In the genomic region with DNA sequence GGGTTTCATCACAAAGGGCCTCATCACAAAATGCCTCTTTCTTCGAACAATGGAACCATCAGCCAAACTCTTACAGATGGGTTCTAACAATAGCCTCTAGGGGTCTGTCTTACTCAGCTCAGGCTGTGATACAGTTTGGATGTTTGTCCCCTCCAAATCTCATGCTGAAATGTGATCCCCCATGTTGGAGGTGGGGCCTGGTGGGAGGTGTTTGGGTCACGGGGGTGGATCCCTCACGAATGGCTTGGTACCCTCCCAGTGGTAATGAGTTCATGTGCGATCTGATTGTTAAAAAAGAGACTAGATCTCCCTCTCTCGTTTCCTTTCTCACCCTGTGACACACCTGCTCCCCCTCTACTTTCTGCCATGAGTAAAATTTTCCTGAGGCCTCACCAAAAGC, we compare ENCODE assay signal across 15 cellular contexts. TPM values are rescaled to one million over a fixed set of nuclear protein-coding genes. Genes with fewer than 3 reads are reported as not detected.
DNase-seq lines count a peak whose midpoint lies in the region; ATAC-seq and TF ChIP-seq lines count a peak whose summit lies in the region.
"Had no signal": no experiment of that assay in that cellular context is flagged by ENCODE, and none has a peak within 500 bp of the region (broad histone marks: within the 10 kb centered on the region; RNA-seq: fewer than 3 reads in every experiment).

No MANE protein-coding gene starts in this region.

- H3K4me1 Mint-ChIP-seq in activated CD4-positive, alpha-beta T cell treated with anti-CD3 and anti-CD28 coated beads, Interleukin-2, amount 10 ng/mL, durations not matched to agents 24 days and 14 days: peaks cover 12% of the 10 kb centered on the region
- peaks cover 15% of the 10 kb centered on the region for H3K4me1 Mint-ChIP-seq in WTC11

- H3K4me1 ChIP-seq in foreskin keratinocyte: no peaks in the 10 kb centered on the region

- ATAC-seq in WTC11: peak; percentile 98
- ATAC-seq in foreskin keratinocyte: no peak
- ATAC-seq in GM19452 (IDR thresholded peaks at IDR 0.05; ENCODE audit: unreplicated experiment): no peak
- no peak for ATAC-seq in HG03354 (IDR thresholded peaks at IDR 0.05; ENCODE audit: poor library complexity, severe bottlenecking, unreplicated experiment)

- no peak overlapping the region for H3K4me3 Mint-ChIP-seq in activated CD4-positive, alpha-beta T cell treated with anti-CD3 and anti-CD28 coated beads, Interleukin-2, amount 10 ng/mL, durations not matched to agents 24 days and 14 days
- H3K4me3 Mint-ChIP-seq in WTC11: no peak overlapping the region

- no peak overlapping the region for H3K27ac ChIP-seq in foreskin keratinocyte
- H3K27ac ChIP-seq: KMS-11, WERI-Rb-1 had no signal

- H3K36me3 Mint-ChIP-seq in activated CD4-positive, alpha-beta T cell treated with anti-CD3 and anti-CD28 coated beads, Interleukin-2, amount 10 ng/mL, durations not matched to agents 24 days and 14 days (ENCODE audit: low read depth): no peaks in the 10 kb centered on the region
- no peaks in the 10 kb centered on the region for H3K36me3 Mint-ChIP-seq in WTC11

- intact Hi-C loops in activated CD4-positive, alpha-beta T cell treated with anti-CD3 and anti-CD28 coated beads, Interleukin-2, amount 10 ng/mL, durations not matched to agents 24 days and 14 days (cut with micrococcal nuclease): no loop called here

- no peaks in the 10 kb centered on the region for H3K27me3 Mint-ChIP-seq in activated CD4-positive, alpha-beta T cell treated with anti-CD3 and anti-CD28 coated beads, Interleukin-2, amount 10 ng/mL, durations not matched to agents 24 days and 14 days
- H3K27me3 Mint-ChIP-seq in WTC11 (ENCODE audit: low read depth): no peaks in the 10 kb centered on the region; the same call in 1 of the 2 replicates

- peak overlapping the region; percentile 16 for H3K27ac Mint-ChIP-seq in activated CD4-positive, alpha-beta T cell treated with anti-CD3 and anti-CD28 coated beads, Interleukin-2, amount 10 ng/mL, durations not matched to agents 24 days and 14 days
- peak overlapping the region; percentile 71 for H3K27ac Mint-ChIP-seq in WTC11

- in situ Hi-C loops in G401 (cut with HindIII; ENCODE audit: low sequenced_read_pairs): no loop called here

- peaks cover 12% of the 10 kb centered on the region for H3K9me3 Mint-ChIP-seq in activated CD4-positive, alpha-beta T cell treated with anti-CD3 and anti-CD28 coated beads, Interleukin-2, amount 10 ng/mL, durations not matched to agents 24 days and 14 days
- H3K9me3 Mint-ChIP-seq in WTC11: peaks cover 9% of the 10 kb centered on the region

- DNase-seq in activated CD4-positive, alpha-beta T cell treated with anti-CD3 and anti-CD28 coated beads, Interleukin-2, amount 10 ng/mL, durations not matched to agents 24 days and 14 days: no peak
- DNase-seq in activated CD4-positive, alpha-beta T cell treated with anti-CD3 and anti-CD28 coated beads, Interleukin-2, amount 50 U/mL, for 4 hours: no peak
- DNase-seq in WTC11 (ENCODE audit: low spot score) (peak; percentile 54), foreskin keratinocyte (no peak), G401 (ENCODE audit: low spot score) (no peak)
- DNase-seq in stimulated activated CD8-positive, alpha-beta memory T cell treated with anti-CD3 and anti-CD28 coated beads, Interleukin-2, amount 100 ng/mL, for 48 hours (ENCODE audit: low read depth in 2 of 2): peak; percentile 23 to 49
- DNase-seq: effector memory CD4-positive, alpha-beta T cell; NCI-H446; occipital lobe; SHP77 treated with DMSO at 0.1 percent for 48 hours; trophoblast cell; WERI-Rb-1 had no signal

- CTCF ChIA-PET in WTC11 (lab: Charles Lee): interaction anchor here (0.9 to 1.6 kb wide), 4 partner anchors 9 to 114 kb away, joined by 3 to 5 read pairs (median 4); no protein-coding TSS in a partner anchor

- POLR2A ChIA-PET in WTC11 (lab: Charles Lee): no interaction called here

- TF ChIP-seq CTCF in WTC11 (IDR thresholded peaks at IDR 0.05) (no peak), foreskin keratinocyte (conservative IDR thresholded peaks at IDR 0.05) (peak; percentile 13)

- no peaks in the 10 kb centered on the region for H3K27me3 ChIP-seq in foreskin keratinocyte

TF ChIP-seq in WTC11, 78 proteins besides CTCF, POLR2A, EP300 and RAD21:
- peak; percentile 35; the same call in 1 of the 2 replicates for TF ChIP-seq SP1 (CRISPR knock-in tag; conservative IDR thresholded peaks at IDR 0.05)
- no peak for TF ChIP-seq FOXP1 (CRISPR knock-in tag; IDR thresholded peaks at IDR 0.05; ENCODE audit: borderline replicate concordance)
- TF ChIP-seq, protein P1, sequence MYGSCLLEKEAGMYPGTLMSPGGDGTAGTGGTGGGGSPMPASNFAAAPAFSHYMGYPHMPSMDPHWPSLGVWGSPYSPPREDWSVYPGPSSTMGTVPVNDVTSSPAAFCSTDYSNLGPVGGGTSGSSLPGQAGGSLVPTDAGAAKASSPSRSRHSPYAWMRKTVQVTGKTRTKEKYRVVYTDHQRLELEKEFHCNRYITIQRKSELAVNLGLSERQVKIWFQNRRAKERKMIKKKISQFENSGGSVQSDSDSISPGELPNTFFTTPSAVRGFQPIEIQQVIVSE (CRISPR knock-in tag; IDR thresholded peaks at IDR 0.05; ENCODE audit: borderline replicate concordance): no peak
- no peak for TF ChIP-seq ZNF219 (CRISPR knock-in tag; IDR thresholded peaks at IDR 0.05; ENCODE audit: borderline replicate concordance)
- TF ChIP-seq, protein P2, sequence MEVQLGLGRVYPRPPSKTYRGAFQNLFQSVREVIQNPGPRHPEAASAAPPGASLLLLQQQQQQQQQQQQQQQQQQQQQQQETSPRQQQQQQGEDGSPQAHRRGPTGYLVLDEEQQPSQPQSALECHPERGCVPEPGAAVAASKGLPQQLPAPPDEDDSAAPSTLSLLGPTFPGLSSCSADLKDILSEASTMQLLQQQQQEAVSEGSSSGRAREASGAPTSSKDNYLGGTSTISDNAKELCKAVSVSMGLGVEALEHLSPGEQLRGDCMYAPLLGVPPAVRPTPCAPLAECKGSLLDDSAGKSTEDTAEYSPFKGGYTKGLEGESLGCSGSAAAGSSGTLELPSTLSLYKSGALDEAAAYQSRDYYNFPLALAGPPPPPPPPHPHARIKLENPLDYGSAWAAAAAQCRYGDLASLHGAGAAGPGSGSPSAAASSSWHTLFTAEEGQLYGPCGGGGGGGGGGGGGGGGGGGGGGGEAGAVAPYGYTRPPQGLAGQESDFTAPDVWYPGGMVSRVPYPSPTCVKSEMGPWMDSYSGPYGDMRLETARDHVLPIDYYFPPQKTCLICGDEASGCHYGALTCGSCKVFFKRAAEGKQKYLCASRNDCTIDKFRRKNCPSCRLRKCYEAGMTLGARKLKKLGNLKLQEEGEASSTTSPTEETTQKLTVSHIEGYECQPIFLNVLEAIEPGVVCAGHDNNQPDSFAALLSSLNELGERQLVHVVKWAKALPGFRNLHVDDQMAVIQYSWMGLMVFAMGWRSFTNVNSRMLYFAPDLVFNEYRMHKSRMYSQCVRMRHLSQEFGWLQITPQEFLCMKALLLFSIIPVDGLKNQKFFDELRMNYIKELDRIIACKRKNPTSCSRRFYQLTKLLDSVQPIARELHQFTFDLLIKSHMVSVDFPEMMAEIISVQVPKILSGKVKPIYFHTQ (CRISPR knock-in tag; IDR thresholded peaks at IDR 0.05): no peak
- TF ChIP-seq, protein P3, sequence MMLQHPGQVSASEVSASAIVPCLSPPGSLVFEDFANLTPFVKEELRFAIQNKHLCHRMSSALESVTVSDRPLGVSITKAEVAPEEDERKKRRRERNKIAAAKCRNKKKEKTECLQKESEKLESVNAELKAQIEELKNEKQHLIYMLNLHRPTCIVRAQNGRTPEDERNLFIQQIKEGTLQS (CRISPR knock-in tag; conservative IDR thresholded peaks at IDR 0.05): no peak

RNA-seq across cellular contexts. Expression of a gene that starts 47.9 kb away (rescaled TPM):
- total RNA-seq in activated CD4-positive, alpha-beta T cell treated with anti-CD3 and anti-CD28 coated beads, Interleukin-2, amount 10 ng/mL, durations not matched to agents 24 days and 14 days: 0.80 and 0.93 TPM in 2 replicates
- total RNA-seq in WTC11 (2021) (not detected in 3 replicates), foreskin keratinocyte (not detected in 2 replicates)
- not detected in 2 replicates for polyA plus RNA-seq in foreskin keratinocyte
- not detected in 2 replicates for total RNA-seq in G401 (2014; rRNA removed; shearing (Covaris generic))

Comparison
In these comparisons a context has a peak if more than half of its experiments do, and no peak if none do; other contexts are left out.
1. DNase-seq: peak in WTC11 (single experiment) and stimulated activated CD8-positive, alpha-beta memory T cell treated with anti-CD3 and anti-CD28 coated beads, Interleukin-2, amount 100 ng/mL, for 48 hours (2 of 2); none in activated CD4-positive, alpha-beta T cell treated with anti-CD3 and anti-CD28 coated beads, Interleukin-2, amount 10 ng/mL, durations not matched to agents 24 days and 14 days (single experiment), activated CD4-positive, alpha-beta T cell treated with anti-CD3 and anti-CD28 coated beads, Interleukin-2, amount 50 U/mL, for 4 hours (0 of 2), foreskin keratinocyte (0 of 2) and G401 (single experiment).